In genomic region chr4:116796022-116796421, GRCh38 we compare ENCODE assay signal across 16 cellular contexts.
DNase-seq lines count a peak whose midpoint lies in the region; ATAC-seq, FAIRE-seq and TF ChIP-seq lines count a peak whose summit lies in the region.
"Had no signal": no experiment of that assay in that cellular context is flagged by ENCODE, and none has a peak within 500 bp of the region (broad histone marks: within the 10 kb centered on the region; RNA-seq: fewer than 3 reads in every experiment).

No MANE protein-coding gene starts in this region.

- H3K23ac ChIP-seq in H1 (ENCODE audit: insufficient read length) = no peak overlapping the region

- H3K9me2 ChIP-seq in HCT116 (ENCODE audit: insufficient read depth) = no peaks in the 10 kb centered on the region

- H2BK5ac ChIP-seq in H1 (ENCODE audit: low read depth, low read length) = no peak overlapping the region

- H4K20me1 ChIP-seq in HCT116 (ENCODE audit: insufficient read depth) (no peaks in the 10 kb centered on the region), H1 (replicated peaks in 1 of 2; ENCODE audit: control insufficient read depth in 1 of 2, insufficient read depth in 2 of 2, low read length in 2 of 2) (no peaks in the 10 kb centered on the region)

- H3K79me2 ChIP-seq in HCT116 (ENCODE audit: insufficient read depth, low read length) = no peaks in the 10 kb centered on the region
- H3K79me2 ChIP-seq in H1 (ENCODE audit: control insufficient read depth in 1 of 2, insufficient read depth in 2 of 2, low read length in 2 of 2) = no peaks in the 10 kb centered on the region

- H3K23me2 ChIP-seq in H1 (ENCODE audit: low read depth, low read length) = no peaks in the 10 kb centered on the region

- TF ChIP-seq POLR2A in HCT116 (IDR thresholded peaks at IDR 0.05; ENCODE audit: borderline replicate concordance, extremely low read depth, insufficient read depth, insufficient read length) (no peak), H1 (IDR thresholded peaks at IDR 0.05; ENCODE audit: control extremely low read depth in 1 of 2, low read depth in 2 of 2, low read length in 2 of 2) (no peak)

- no peak overlapping the region for H2BK120ac ChIP-seq in H1 (replicated peaks; ENCODE audit: low read depth, low read length)

- H2BK12ac ChIP-seq in H1 (ENCODE audit: low read depth, low read length) = no peak overlapping the region

- 0 out of 6 replicates have a peak, but pooled peaks of 1 of the 3 experiments have one; percentile 11 for TF ChIP-seq CTCF in HCT116 (IDR thresholded peaks at IDR 0.05 in 2 of 3, conservative IDR thresholded peaks at IDR 0.05 in 1 of 3; ENCODE audit: borderline replicate concordance in 1 of 3, insufficient read depth in 1 of 3, low read depth in 2 of 3, low read length in 2 of 3)
- TF ChIP-seq CTCF in H1 (IDR thresholded peaks at IDR 0.05; ENCODE audit: control extremely low read depth in 1 of 3, insufficient read depth in 1 of 3, low read depth in 1 of 3, low read length in 3 of 3) = peak in 2 of 3 experiments; percentile 35 to 48; a peak in 2 of 4 replicates

- WGBS in H1 (ENCODE audit: extremely low coverage in 1 of 2, insufficient coverage in 1 of 2, insufficient read length in 1 of 2, insufficient replicate concordance in 2 of 2, low coverage in 1 of 2, low lambda C conversion rate in 2 of 2, missing lambda C conversion rate in 1 of 2), 2 experiments = 69% methylated on average over 2 of the region's 2 CpGs; no CpG with 5 or more reads in 1 of the 2 experiments

- H3K4me2 ChIP-seq in HCT116 (ENCODE audit: low read length) (no peak overlapping the region), H1 (ENCODE audit: insufficient read depth in 1 of 2, low read depth in 2 of 2, low read length in 2 of 2) (no peak overlapping the region)

- CTCF ChIA-PET in HCT116 (lab: Charles Lee) = no interaction called here
- CTCF ChIA-PET in H1 (lab: Charles Lee; ENCODE audit: partially characterized antibody) = interaction anchor here (0.7 to 1.4 kb wide), 5 partner anchors 9 to 199 kb away, joined by 3 to 4 read pairs (median 3); no protein-coding TSS in a partner anchor

- H3K4me3 ChIP-seq in HCT116 (replicated peaks in 1 of 2; ENCODE audit: low read depth in 1 of 2, low read length in 2 of 2) (no peak overlapping the region), H1 (ENCODE audit: extremely low read depth in 1 of 4, insufficient read depth in 2 of 4, low read depth in 3 of 4, low read length in 4 of 4) (no peak overlapping the region)
- H3K4me3 ChIP-seq: GM23248, SJSA1 had no signal

- ATAC-seq in HCT116 (peak; percentile 69), HG02973 (IDR thresholded peaks at IDR 0.05; ENCODE audit: unreplicated experiment) (no peak)

- H3K79me1 ChIP-seq in H1 (ENCODE audit: low read depth, low read length) = no peaks in the 10 kb centered on the region

- no peak overlapping the region for H2BK20ac ChIP-seq in H1 (ENCODE audit: low read length)

- no peak overlapping the region for H3K14ac ChIP-seq in H1 (ENCODE audit: insufficient read length)

- POLR2A ChIA-PET in HCT116 (lab: Charles Lee) (no interaction called here), H1 (lab: Charles Lee; ENCODE audit: partially characterized antibody) (no interaction called here)

- H2AFZ ChIP-seq in HCT116 (ENCODE audit: low read depth, low read length, poor library complexity, severe bottlenecking) = no peak overlapping the region
- no peak overlapping the region for H2AFZ ChIP-seq in H1 (ENCODE audit: low read length)
- H2AFZ ChIP-seq: GM23248 had no signal

- H3K27ac ChIP-seq in HCT116 (ENCODE audit: low read depth, low read length) = no peak overlapping the region
- no peak overlapping the region for H3K27ac ChIP-seq in H1 (ENCODE audit: low read depth, low read length)
- H3K27ac ChIP-seq: GM23248, RWPE1, SJSA1 had no signal

- H4K5ac ChIP-seq in H1 (ENCODE audit: insufficient read length, low read depth, low read length) = no peak overlapping the region

- TF ChIP-seq RAD21 in HCT116 (IDR thresholded peaks at IDR 0.05; ENCODE audit: low read depth) (no peak), H1 (IDR thresholded peaks at IDR 0.05 in 1 of 2, conservative IDR thresholded peaks at IDR 0.05 in 1 of 2; ENCODE audit: low read depth in 2 of 2, low read length in 2 of 2) (peak; percentile 11 to 41; a peak in 3 of 4 replicates)

- no peak for TF ChIP-seq EP300 in H1 (IDR thresholded peaks at IDR 0.05; ENCODE audit: borderline replicate concordance in 1 of 2, low read depth in 2 of 2, low read length in 2 of 2)

- H3K36me3 ChIP-seq in HCT116 (ENCODE audit: control insufficient read depth in 1 of 2, insufficient read depth in 2 of 2, low read length in 2 of 2) (no peaks in the 10 kb centered on the region), H1 (ENCODE audit: control insufficient read depth in 2 of 4, insufficient read depth in 4 of 4, low read length in 3 of 4) (no peaks in the 10 kb centered on the region)
- H3K36me3 ChIP-seq: SJSA1 had no signal

- no peak overlapping the region for H2BK15ac ChIP-seq in H1 (ENCODE audit: low read length)

- no TSS peak for BruUV-seq in HCT116 (replicated peaks; lab: Mats Ljungman, UMichigan)

- H3K27me3 ChIP-seq in HCT116 (ENCODE audit: insufficient read depth, low read length) = no peaks in the 10 kb centered on the region
- H3K27me3 ChIP-seq in H1 (replicated peaks in 1 of 4; ENCODE audit: control insufficient read depth in 3 of 4, extremely low read depth in 1 of 4, insufficient read depth in 3 of 4, low read length in 3 of 4) = no peaks in the 10 kb centered on the region
- H3K27me3 ChIP-seq: SJSA1 had no signal

- FAIRE-seq in H1 (lab: Jason Lieb, UNC) (no peak), urothelium cell line (lab: Jason Lieb, UNC) (no peak)

- peak; percentile 16 for DNase-seq in D341Med (ENCODE audit: low spot score)
- no peak for DNase-seq in HCT116 (ENCODE audit: low read depth, low spot score)
- DNase-seq in H1 (ENCODE audit: low read depth in 1 of 2, low spot score in 2 of 2) = peak in 1 of 2 experiments; percentile 9
- DNase-seq in iPS-NIHi7 (ENCODE audit: extremely low spot score) = peak; percentile 54
- no peak for DNase-seq in urothelium cell line (ENCODE audit: low spot score)
- no peak for DNase-seq in AG08395 (ENCODE audit: low spot score)
- DNase-seq: Calu3; CD4-positive, alpha-beta T cell; DND-41; GM23248; NCI-H2029; NCI-H524 treated with DMSO at 0.1 percent for 48 hours; NK-92 treated with Interleukin-12 subunit alpha and Interleukin-12 subunit beta, amount 100 ng/mL, for 24 hours had no signal

- H3K56ac ChIP-seq in H1 (replicated peaks; ENCODE audit: insufficient read length, low read depth, low read length) = no peak overlapping the region

- H3K18ac ChIP-seq in H1 (ENCODE audit: extremely low read depth, low read length) = no peak overlapping the region

- H3K4ac ChIP-seq in H1 (replicated peaks; ENCODE audit: insufficient read length, low read depth, low read length) = no peak overlapping the region

- H3K9me3 ChIP-seq in HCT116 (ENCODE audit: control insufficient read depth in 1 of 2, insufficient read depth in 1 of 2, low read depth in 1 of 2, low read length in 2 of 2) = no peaks in the 10 kb centered on the region
- H3K9me3 ChIP-seq in H1 (ENCODE audit: insufficient read depth in 2 of 2, low read depth in 1 of 2, low read length in 1 of 2) = no peaks in the 10 kb centered on the region
- H3K9me3 ChIP-seq: SJSA1 had no signal

- H3K4me1 ChIP-seq in HCT116 (ENCODE audit: control insufficient read depth in 1 of 2, insufficient read depth in 2 of 2, low read length in 2 of 2) = no peaks in the 10 kb centered on the region
- no peaks in the 10 kb centered on the region for H3K4me1 ChIP-seq in H1 (replicated peaks in 1 of 4; ENCODE audit: control insufficient read depth in 3 of 4, insufficient read depth in 4 of 4, low read length in 3 of 4)
- H3K4me1 ChIP-seq: SJSA1 had no signal

- RAD21 ChIA-PET in HCT116 (lab: Charles Lee; ENCODE audit: low non-redundant PET in 1 of 2, low total read pairs in 2 of 2, uncharacterized antibody in 2 of 2, unreplicated experiment in 2 of 2) = no interaction called here

- intact Hi-C loops in HCT116 (cut with micrococcal nuclease) = no loop called here

- no peak overlapping the region for H2AK5ac ChIP-seq in H1 (ENCODE audit: low read depth, low read length)

- no peak overlapping the region for H4K8ac ChIP-seq in H1 (ENCODE audit: extremely low read depth, insufficient read depth, low read length)

- H3K9ac ChIP-seq in HCT116 (ENCODE audit: low read length) (no peak overlapping the region), H1 (replicated peaks in 1 of 4; ENCODE audit: extremely low read depth in 1 of 4, low read depth in 3 of 4, low read length in 3 of 4) (no peak overlapping the region)
- H3K9ac ChIP-seq: GM23248 had no signal

- no peak overlapping the region for H4K91ac ChIP-seq in H1 (replicated peaks; ENCODE audit: insufficient read length, low read length)

TF ChIP-seq in HCT116, 20 proteins besides CTCF, POLR2A, EP300 and RAD21 (continues in another document):
- TF ChIP-seq, protein P1, sequence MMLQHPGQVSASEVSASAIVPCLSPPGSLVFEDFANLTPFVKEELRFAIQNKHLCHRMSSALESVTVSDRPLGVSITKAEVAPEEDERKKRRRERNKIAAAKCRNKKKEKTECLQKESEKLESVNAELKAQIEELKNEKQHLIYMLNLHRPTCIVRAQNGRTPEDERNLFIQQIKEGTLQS (IDR thresholded peaks at IDR 0.05) = no peak
- TF ChIP-seq CBX3 (IDR thresholded peaks at IDR 0.05; ENCODE audit: low read depth) (no peak), JUND (IDR thresholded peaks at IDR 0.05) (no peak)

TF ChIP-seq in H1, 55 proteins besides CTCF, POLR2A, EP300 and RAD21:
- peak; percentile 64; the same call in 1 of the 2 replicates for TF ChIP-seq JUND (IDR thresholded peaks at IDR 0.05; ENCODE audit: low read length)
- TF ChIP-seq, protein P1 (IDR thresholded peaks at IDR 0.05; ENCODE audit: insufficient read depth, low read depth, low read length) = 0 out of 2 replicates have a peak, but pooled peaks have one; percentile 16
- TF ChIP-seq RBBP5 (IDR thresholded peaks at IDR 0.05; ENCODE audit: borderline replicate concordance, low read depth, low read length) = no peak
- TF ChIP-seq POLR2AphosphoS5 (IDR thresholded peaks at IDR 0.05; ENCODE audit: low read depth, low read length) = no peak
- TF ChIP-seq CEBPB (IDR thresholded peaks at IDR 0.05; ENCODE audit: low read depth, low read length) = peak; percentile 87

Comparison
In these comparisons a context has a peak if more than half of its experiments do, and no peak if none do; other contexts are left out.
1. DNase-seq: peak in D341Med (single experiment) and iPS-NIHi7 (single experiment); none in HCT116 (single experiment), urothelium cell line (single experiment) and AG08395 (single experiment).